Comparison of ENCODE assay signal across 2 cellular contexts in the genomic region with DNA sequence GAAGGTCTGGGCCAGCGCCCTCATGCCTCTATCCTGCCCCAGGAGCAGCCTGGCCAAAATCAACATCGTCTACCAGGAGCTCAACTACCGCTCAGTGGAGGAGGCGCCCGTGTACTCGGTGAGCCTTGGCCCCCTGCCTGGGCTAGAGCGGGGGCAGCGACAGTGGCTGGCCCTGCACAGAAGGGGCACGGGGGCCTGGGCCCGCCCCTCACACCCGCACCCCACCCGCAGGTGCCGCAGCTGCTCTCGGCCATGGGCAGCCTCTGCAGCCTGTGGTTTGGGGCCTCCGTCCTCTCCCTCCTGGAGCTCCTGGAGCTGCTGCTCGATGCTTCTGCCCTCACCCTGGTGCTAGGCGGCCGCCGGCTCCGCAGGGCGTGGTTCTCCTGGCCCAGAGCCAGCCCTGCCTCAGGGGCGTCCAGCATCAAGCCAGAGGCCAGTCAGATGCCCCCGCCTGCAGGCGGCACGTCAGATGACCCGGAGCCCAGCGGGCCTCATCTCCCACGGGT.
A peak's percentile ranks its signal among the peaks of the same experiment; 100 is the strongest.
TF ChIP-seq lines count a peak whose summit lies in the region.

No MANE protein-coding gene starts in this region.

TF ChIP-seq in IMR-90, 13 proteins besides CTCF, POLR2A, EP300 and RAD21:
- TF ChIP-seq RFX5 (IDR thresholded peaks at IDR 0.05; ENCODE audit: low read depth, low read length) (no peak), RCOR1 (IDR thresholded peaks at IDR 0.05; ENCODE audit: insufficient replicate concordance, low read length) (no peak), NFE2L2 (IDR thresholded peaks at IDR 0.05; ENCODE audit: low read depth, low read length) (no peak), BHLHE40 (IDR thresholded peaks at IDR 0.05; ENCODE audit: low read depth, low read length) (no peak), FOS (IDR thresholded peaks at IDR 0.05; ENCODE audit: low read depth, low read length) (no peak), MAZ (IDR thresholded peaks at IDR 0.05; ENCODE audit: borderline replicate concordance, low read depth, low read length) (no peak), CHD1 (IDR thresholded peaks at IDR 0.05; ENCODE audit: low read depth, low read length) (no peak), MAFK (IDR thresholded peaks at IDR 0.05; ENCODE audit: low read depth, low read length) (no peak), SMC3 (IDR thresholded peaks at IDR 0.05; ENCODE audit: low read depth, low read length) (no peak), CEBPB (IDR thresholded peaks at IDR 0.05; ENCODE audit: low read depth, low read length) (no peak), MXI1 (IDR thresholded peaks at IDR 0.05; ENCODE audit: borderline replicate concordance, low read depth, low read length) (no peak)
- TF ChIP-seq, protein P1, sequence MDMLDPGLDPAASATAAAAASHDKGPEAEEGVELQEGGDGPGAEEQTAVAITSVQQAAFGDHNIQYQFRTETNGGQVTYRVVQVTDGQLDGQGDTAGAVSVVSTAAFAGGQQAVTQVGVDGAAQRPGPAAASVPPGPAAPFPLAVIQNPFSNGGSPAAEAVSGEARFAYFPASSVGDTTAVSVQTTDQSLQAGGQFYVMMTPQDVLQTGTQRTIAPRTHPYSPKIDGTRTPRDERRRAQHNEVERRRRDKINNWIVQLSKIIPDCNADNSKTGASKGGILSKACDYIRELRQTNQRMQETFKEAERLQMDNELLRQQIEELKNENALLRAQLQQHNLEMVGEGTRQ (IDR thresholded peaks at IDR 0.05; ENCODE audit: low read depth, low read length) = no peak
- TF ChIP-seq, protein P2, sequence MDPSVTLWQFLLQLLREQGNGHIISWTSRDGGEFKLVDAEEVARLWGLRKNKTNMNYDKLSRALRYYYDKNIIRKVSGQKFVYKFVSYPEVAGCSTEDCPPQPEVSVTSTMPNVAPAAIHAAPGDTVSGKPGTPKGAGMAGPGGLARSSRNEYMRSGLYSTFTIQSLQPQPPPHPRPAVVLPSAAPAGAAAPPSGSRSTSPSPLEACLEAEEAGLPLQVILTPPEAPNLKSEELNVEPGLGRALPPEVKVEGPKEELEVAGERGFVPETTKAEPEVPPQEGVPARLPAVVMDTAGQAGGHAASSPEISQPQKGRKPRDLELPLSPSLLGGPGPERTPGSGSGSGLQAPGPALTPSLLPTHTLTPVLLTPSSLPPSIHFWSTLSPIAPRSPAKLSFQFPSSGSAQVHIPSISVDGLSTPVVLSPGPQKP (IDR thresholded peaks at IDR 0.05; ENCODE audit: borderline replicate concordance, low read depth, low read length) = no peak
TF ChIP-seq in IMR-90: peak in this region for 0.

TF ChIP-seq in HepG2, 621 proteins besides CTCF, POLR2A, EP300 and RAD21:
- TF ChIP-seq, protein P3, sequence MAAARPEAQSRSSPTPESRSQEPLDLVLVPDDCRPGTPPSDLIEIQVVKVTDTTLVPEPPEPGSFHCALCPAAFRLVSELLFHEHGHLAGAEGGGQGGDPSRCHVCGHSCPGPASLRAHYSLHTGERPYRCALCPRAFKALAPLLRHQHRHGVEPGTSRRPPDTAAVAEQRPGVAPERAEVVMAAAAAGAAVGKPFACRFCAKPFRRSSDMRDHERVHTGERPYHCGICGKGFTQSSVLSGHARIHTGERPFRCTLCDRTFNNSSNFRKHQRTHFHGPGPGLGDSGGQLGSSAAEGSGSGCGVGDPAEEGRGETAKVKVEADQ (CRISPR knock-in tag; IDR thresholded peaks at IDR 0.05; ENCODE audit: borderline replicate concordance) = no peak
- TF ChIP-seq, protein P4, sequence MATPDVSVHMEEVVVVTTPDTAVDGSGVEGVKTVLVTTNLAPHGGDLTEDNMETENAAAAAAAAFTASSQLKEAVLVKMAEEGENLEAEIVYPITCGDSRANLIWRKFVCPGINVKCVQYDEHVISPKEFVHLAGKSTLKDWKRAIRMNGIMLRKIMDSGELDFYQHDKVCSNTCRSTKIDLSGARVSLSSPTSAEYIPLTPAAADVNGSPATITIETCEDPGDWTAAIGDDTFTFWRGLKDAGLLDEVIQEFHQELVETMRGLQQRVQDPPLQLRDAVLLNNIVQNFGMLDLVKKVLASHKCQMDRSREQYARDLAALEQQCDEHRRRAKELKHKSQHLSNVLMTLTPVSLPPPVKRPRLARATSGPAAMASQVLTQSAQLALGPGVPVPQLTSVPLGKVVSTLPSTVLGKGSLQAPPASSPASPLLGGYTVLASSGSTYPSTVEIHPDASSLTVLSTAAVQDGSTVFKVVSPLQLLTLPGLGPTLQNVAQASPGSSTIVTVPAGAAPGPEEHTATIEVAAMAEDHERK (CRISPR knock-in tag; IDR thresholded peaks at IDR 0.05; ENCODE audit: low read depth) = no peak
- TF ChIP-seq ZNF703 (CRISPR knock-in tag; IDR thresholded peaks at IDR 0.05; ENCODE audit: borderline replicate concordance) (no peak), ZFP91 (CRISPR knock-in tag; IDR thresholded peaks at IDR 0.05; ENCODE audit: borderline replicate concordance) (no peak), SP4 (CRISPR knock-in tag; IDR thresholded peaks at IDR 0.05) (no peak), DZIP1 (CRISPR knock-in tag; IDR thresholded peaks at IDR 0.05) (no peak), HNRNPL (IDR thresholded peaks at IDR 0.05; ENCODE audit: low read depth, low read length) (no peak), AGO1 (IDR thresholded peaks at IDR 0.05; ENCODE audit: low read depth, low read length, poor library complexity, severe bottlenecking) (peak; percentile 93), KLF9 (CRISPR knock-in tag; IDR thresholded peaks at IDR 0.05; ENCODE audit: low read depth) (no peak), ZBTB10 (CRISPR knock-in tag; IDR thresholded peaks at IDR 0.05; ENCODE audit: borderline replicate concordance) (no peak), KLF11 (CRISPR knock-in tag; IDR thresholded peaks at IDR 0.05) (no peak), TCF12 (IDR thresholded peaks at IDR 0.05) (no peak), TCF12 (CRISPR knock-in tag; IDR thresholded peaks at IDR 0.05) (0 out of 2 replicates have a peak, but pooled peaks have one; percentile 5), RFX3 (CRISPR knock-in tag; IDR thresholded peaks at IDR 0.05) (no peak), MEIS2 (CRISPR knock-in tag; IDR thresholded peaks at IDR 0.05) (no peak), DRAP1 (CRISPR knock-in tag; IDR thresholded peaks at IDR 0.05) (no peak), CEBPZ (IDR thresholded peaks at IDR 0.05; ENCODE audit: low read length) (no peak), ELF3 (CRISPR knock-in tag; IDR thresholded peaks at IDR 0.05) (no peak)
- TF ChIP-seq, protein P5, sequence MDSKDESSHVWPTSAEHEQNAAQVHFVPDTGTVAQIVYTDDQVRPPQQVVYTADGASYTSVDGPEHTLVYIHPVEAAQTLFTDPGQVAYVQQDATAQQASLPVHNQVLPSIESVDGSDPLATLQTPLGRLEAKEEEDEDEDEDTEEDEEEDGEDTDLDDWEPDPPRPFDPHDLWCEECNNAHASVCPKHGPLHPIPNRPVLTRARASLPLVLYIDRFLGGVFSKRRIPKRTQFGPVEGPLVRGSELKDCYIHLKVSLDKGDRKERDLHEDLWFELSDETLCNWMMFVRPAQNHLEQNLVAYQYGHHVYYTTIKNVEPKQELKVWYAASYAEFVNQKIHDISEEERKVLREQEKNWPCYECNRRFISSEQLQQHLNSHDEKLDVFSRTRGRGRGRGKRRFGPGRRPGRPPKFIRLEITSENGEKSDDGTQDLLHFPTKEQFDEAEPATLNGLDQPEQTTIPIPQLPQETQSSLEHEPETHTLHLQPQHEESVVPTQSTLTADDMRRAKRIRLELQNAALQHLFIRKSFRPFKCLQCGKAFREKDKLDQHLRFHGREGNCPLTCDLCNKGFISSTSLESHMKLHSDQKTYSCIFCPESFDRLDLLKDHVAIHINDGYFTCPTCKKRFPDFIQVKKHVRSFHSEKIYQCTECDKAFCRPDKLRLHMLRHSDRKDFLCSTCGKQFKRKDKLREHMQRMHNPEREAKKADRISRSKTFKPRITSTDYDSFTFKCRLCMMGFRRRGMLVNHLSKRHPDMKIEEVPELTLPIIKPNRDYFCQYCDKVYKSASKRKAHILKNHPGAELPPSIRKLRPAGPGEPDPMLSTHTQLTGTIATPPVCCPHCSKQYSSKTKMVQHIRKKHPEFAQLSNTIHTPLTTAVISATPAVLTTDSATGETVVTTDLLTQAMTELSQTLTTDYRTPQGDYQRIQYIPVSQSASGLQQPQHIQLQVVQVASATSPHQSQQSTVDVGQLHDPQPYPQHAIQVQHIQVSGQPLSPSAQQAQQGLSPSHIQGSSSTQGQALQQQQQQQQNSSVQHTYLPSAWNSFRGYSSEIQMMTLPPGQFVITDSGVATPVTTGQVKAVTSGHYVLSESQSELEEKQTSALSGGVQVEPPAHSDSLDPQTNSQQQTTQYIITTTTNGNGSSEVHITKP (CRISPR knock-in tag; IDR thresholded peaks at IDR 0.05; ENCODE audit: low read depth) = no peak
